Comparison of ENCODE assay signal across 19 cellular contexts in genomic region chr13:89468081-89468480, GRCh38.
A peak's percentile ranks its signal among the peaks of the same experiment; 100 is the strongest.
DNase-seq lines count a peak whose midpoint lies in the region; FAIRE-seq and TF ChIP-seq lines count a peak whose summit lies in the region.
"Had no signal": no experiment of that assay in that cellular context is flagged by ENCODE, and none has a peak within 500 bp of the region (broad histone marks: within the 10 kb centered on the region; RNA-seq: fewer than 3 reads in every experiment).

No MANE protein-coding gene starts in this region.

- no peaks in the 10 kb centered on the region for H3K36me3 ChIP-seq in neural cell (ENCODE audit: insufficient read depth, low read length)
- H3K36me3 ChIP-seq: BE2C, BLaER1 had no signal

- no peaks in the 10 kb centered on the region for H3K9me3 ChIP-seq in neural cell (ENCODE audit: low read length)
- H3K9me3 ChIP-seq: BE2C, BLaER1 had no signal

- no peak for TF ChIP-seq RAD21 in neural cell (conservative IDR thresholded peaks at IDR 0.05)

- peak; percentile 92 for TF ChIP-seq EP300 in neural cell (conservative IDR thresholded peaks at IDR 0.05; ENCODE audit: poor library complexity, severe bottlenecking)

- H3K4me3 ChIP-seq in neural cell (ENCODE audit: low read length): no peak overlapping the region
- H3K4me3 ChIP-seq: BLaER1 had no signal

- CTCF ChIA-PET in HEK293T (lab: Yijun Ruan, JAX): interaction anchor here (0.6 kb wide), 1 partner anchor 154 kb away, joined by 3 read pairs; no protein-coding TSS in a partner anchor

- no peak overlapping the region for H3K27ac ChIP-seq in neural cell (ENCODE audit: low read length)
- H3K27ac ChIP-seq: BLaER1 had no signal

- H3F3A ChIP-seq in neural cell (ENCODE audit: insufficient read depth, low read length, poor library complexity, severe bottlenecking): no peaks in the 10 kb centered on the region

- no peaks in the 10 kb centered on the region for H4K20me1 ChIP-seq in neural cell (ENCODE audit: insufficient read depth)
- H4K20me1 ChIP-seq: BLaER1 had no signal

- no peaks in the 10 kb centered on the region for H3K9me2 ChIP-seq in neural cell (ENCODE audit: insufficient read depth, low read length)

- TF ChIP-seq POLR2A in H54 (IDR thresholded peaks at IDR 0.05; ENCODE audit: low read depth, low read length): no peak

- TF ChIP-seq CTCF in neural cell (IDR thresholded peaks at IDR 0.05; ENCODE audit: poor library complexity, severe bottlenecking): no peak

- DNase-seq in H54 (ENCODE audit: insufficient read length, low spot score) (no peak), HEK293T (ENCODE audit: extremely low spot score) (no peak), NCI-H1417 treated with DMSO at 0.1 percent for 48 hours (lab: John Stamatoyannopoulos, UW) (no peak)
- DNase-seq in stimulated activated naive CD4-positive, alpha-beta T cell treated with Interleukin-2 at 50 U/mL for 16 hours (lab: John Stamatoyannopoulos, UW): no peak
- DNase-seq: 8988T; ACHN; BE2C; C1 segment of cervical spinal cord; CD4-positive, alpha-beta memory T cell; CD4-positive, CD25-positive, alpha-beta regulatory T cell; CD8-positive, alpha-beta memory T cell; COR-L47; DMS79 treated with DMSO at 0.1 percent for 48 hours; GF-D8 had no signal

- POLR2A ChIA-PET in HEK293T (lab: Yijun Ruan, JAX): no interaction called here

- H2AFZ ChIP-seq in neural cell (ENCODE audit: low read depth, low read length): no peak overlapping the region

- H3K4me2 ChIP-seq in neural cell (ENCODE audit: low read length): peak overlapping the region; percentile 8
- H3K4me2 ChIP-seq: BLaER1 had no signal

- no peaks in the 10 kb centered on the region for H3K79me2 ChIP-seq in neural cell (replicated peaks; ENCODE audit: insufficient read depth, low read length)

- H3K9ac ChIP-seq in neural cell (ENCODE audit: low read length): no peak overlapping the region
- H3K9ac ChIP-seq: BLaER1 had no signal

- H3K27me3 ChIP-seq in neural cell (ENCODE audit: insufficient read depth, low read depth, low read length): no peaks in the 10 kb centered on the region
- H3K27me3 ChIP-seq: BE2C, BLaER1 had no signal

- FAIRE-seq in H54 (lab: Jason Lieb, UNC): peak; percentile 38
- FAIRE-seq: D721Med, GM12891, GM19239 had no signal

TF ChIP-seq in HEK293T, 16 proteins besides CTCF, POLR2A, EP300 and RAD21:
- 0 out of 2 replicates have a peak, but pooled peaks have one; percentile 14 for TF ChIP-seq PKNOX1 (IDR thresholded peaks at IDR 0.05)
- TF ChIP-seq FOXA1 (IDR thresholded peaks at IDR 0.05): no peak

TF ChIP-seq in neural cell, 6 proteins besides CTCF, POLR2A, EP300 and RAD21:
- TF ChIP-seq POLR2AphosphoS5 (IDR thresholded peaks at IDR 0.05): peak; percentile 82
- TF ChIP-seq EZH2 (IDR thresholded peaks at IDR 0.05; ENCODE audit: borderline replicate concordance, insufficient read depth, low read length, poor library complexity, severe bottlenecking): no peak
- no peak for TF ChIP-seq SMC3 (conservative IDR thresholded peaks at IDR 0.05; ENCODE audit: poor library complexity)
- no peak for TF ChIP-seq REST (IDR thresholded peaks at IDR 0.05; ENCODE audit: borderline replicate concordance)
- no peak for TF ChIP-seq TAF1 (IDR thresholded peaks at IDR 0.05; ENCODE audit: low read depth)
- no peak for TF ChIP-seq MXI1 (conservative IDR thresholded peaks at IDR 0.05; ENCODE audit: poor library complexity, severe bottlenecking)
